ENCODE assay signal across 10 cellular contexts in genomic region chr9:94806307-94806893, GRCh38.
A peak's percentile ranks its signal among the peaks of the same experiment; 100 is the strongest.
DNase-seq lines count a peak whose midpoint lies in the region; ATAC-seq and TF ChIP-seq lines count a peak whose summit lies in the region.
"Had no signal": no experiment of that assay in that cellular context is flagged by ENCODE, and none has a peak within 500 bp of the region (broad histone marks: within the 10 kb centered on the region; RNA-seq: fewer than 3 reads in every experiment).

No MANE protein-coding gene starts in this region.

- H3K9ac ChIP-seq in smooth muscle cell (ENCODE audit: low read depth), result peak overlapping the region; percentile 86

- intact Hi-C loops in OCI-LY7 (cut with micrococcal nuclease; ENCODE audit: unreplicated experiment), result no loop called here

- POLR2A ChIA-PET in OCI-LY7 (lab: Charles Lee), result no interaction called here

- H3K27me3 Mint-ChIP-seq in HFFc6 (ENCODE audit: insufficient read depth), result peaks cover 3% of the 10 kb centered on the region
- no peaks in the 10 kb centered on the region for H3K27me3 Mint-ChIP-seq in activated T-cell treated with anti-CD3 and anti-CD28 coated beads, Interleukin-2, amount 50 U/mL, for 4 hours (ENCODE audit: low read depth)

- no peaks in the 10 kb centered on the region for H3K9me3 Mint-ChIP-seq in HFFc6
- no peaks in the 10 kb centered on the region for H3K9me3 Mint-ChIP-seq in activated T-cell treated with anti-CD3 and anti-CD28 coated beads, Interleukin-2, amount 50 U/mL, for 4 hours
- H3K9me3 Mint-ChIP-seq: T-helper 2 cell treated with Interferon-gamma antibody and Interleukin-4, amounts not matched to agents 5 μg/mL and 100 μg/mL, for 36 hours had no signal

- H3K27ac Mint-ChIP-seq in HFFc6, result peak overlapping the region; percentile 80
- H3K27ac Mint-ChIP-seq: T-helper 2 cell treated with Interferon-gamma antibody and Interleukin-4, amounts not matched to agents 5 μg/mL and 100 μg/mL, for 36 hours had no signal

- H3K27me3 ChIP-seq in foreskin keratinocyte (no peaks in the 10 kb centered on the region), smooth muscle cell (ENCODE audit: low read depth) (no peaks in the 10 kb centered on the region)

- H3K4me3 Mint-ChIP-seq in HFFc6, result peak overlapping the region; percentile 38
- H3K4me3 Mint-ChIP-seq in activated T-cell treated with anti-CD3 and anti-CD28 coated beads, Interleukin-2, amount 50 U/mL, for 4 hours, result no peak overlapping the region
- H3K4me3 Mint-ChIP-seq: T-helper 2 cell treated with Interferon-gamma antibody and Interleukin-4, amounts not matched to agents 5 μg/mL and 100 μg/mL, for 36 hours had no signal

- H3K4me2 ChIP-seq in OCI-LY7 (ENCODE audit: low read length) (peak overlapping the region; percentile 24; the same call in 1 of the 2 replicates), smooth muscle cell (peak overlapping the region; percentile 60)

- no peaks in the 10 kb centered on the region for H3K9me2 ChIP-seq in OCI-LY7 (ENCODE audit: insufficient read depth, low read length)

- peaks cover 37% of the 10 kb centered on the region for H3F3A ChIP-seq in smooth muscle cell (ENCODE audit: low read depth)

- CTCF ChIA-PET in OCI-LY7 (lab: Charles Lee; ENCODE audit: unreplicated experiment), result no interaction called here

- H3K36me3 ChIP-seq in OCI-LY7 (ENCODE audit: insufficient read depth, low read length) (peaks cover 18% of the 10 kb centered on the region), smooth muscle cell (ENCODE audit: low read depth) (no peaks in the 10 kb centered on the region)

- H3K27ac ChIP-seq in OCI-LY7 (ENCODE audit: low read depth, low read length, poor library complexity, severe bottlenecking) (no peak overlapping the region), foreskin keratinocyte (peak overlapping the region; percentile 91), smooth muscle cell (ENCODE audit: low read depth) (peak overlapping the region; percentile 97)

- WGBS in smooth muscle cell (ENCODE audit: low lambda C conversion rate), result 89% methylated on average over 3 of the region's 3 CpGs

- H4K20me1 ChIP-seq in OCI-LY7 (ENCODE audit: insufficient read depth, low read length), result no peaks in the 10 kb centered on the region
- no peaks in the 10 kb centered on the region for H4K20me1 ChIP-seq in smooth muscle cell (ENCODE audit: low read depth)

- H2AFZ ChIP-seq in OCI-LY7 (ENCODE audit: low read length) (no peak overlapping the region), smooth muscle cell (ENCODE audit: low read depth) (no peak overlapping the region)

- peaks cover 74% of the 10 kb centered on the region for H3K4me1 Mint-ChIP-seq in HFFc6 (ENCODE audit: low read depth)
- H3K4me1 Mint-ChIP-seq in activated T-cell treated with anti-CD3 and anti-CD28 coated beads, Interleukin-2, amount 50 U/mL, for 4 hours (ENCODE audit: low read depth), result peaks cover 19% of the 10 kb centered on the region

- H3K4me3 ChIP-seq in OCI-LY7 (ENCODE audit: low read depth, low read length, poor library complexity, severe bottlenecking), result no peak overlapping the region
- H3K4me3 ChIP-seq in smooth muscle cell, result no peak overlapping the region

- H3K4me1 ChIP-seq in OCI-LY7 (ENCODE audit: insufficient read depth, low read length, poor library complexity, severe bottlenecking) (peaks cover 20% of the 10 kb centered on the region), foreskin keratinocyte (peaks cover 42% of the 10 kb centered on the region), smooth muscle cell (ENCODE audit: low read depth) (peaks cover 49% of the 10 kb centered on the region)

- H3K36me3 Mint-ChIP-seq in HFFc6 (ENCODE audit: low read depth), result peaks cover 27% of the 10 kb centered on the region
- peaks cover 36% of the 10 kb centered on the region for H3K36me3 Mint-ChIP-seq in activated T-cell treated with anti-CD3 and anti-CD28 coated beads, Interleukin-2, amount 50 U/mL, for 4 hours (ENCODE audit: insufficient read depth)

- H3K79me2 ChIP-seq in OCI-LY7 (ENCODE audit: insufficient read depth, low read depth, low read length), result no peaks in the 10 kb centered on the region
- peaks cover 13% of the 10 kb centered on the region for H3K79me2 ChIP-seq in smooth muscle cell (ENCODE audit: low read depth)

- no peak for TF ChIP-seq CTCF in HFFc6 (IDR thresholded peaks at IDR 0.05)
- TF ChIP-seq CTCF in OCI-LY7 (conservative IDR thresholded peaks at IDR 0.05; ENCODE audit: low read length), result no peak
- TF ChIP-seq CTCF in foreskin keratinocyte (conservative IDR thresholded peaks at IDR 0.05), result no peak
- TF ChIP-seq CTCF in smooth muscle cell (IDR thresholded peaks at IDR 0.05; ENCODE audit: borderline replicate concordance, insufficient read depth, poor library complexity, severe bottlenecking), result no peak

- peak; percentile 26 for DNase-seq in HFFc6
- DNase-seq in OCI-LY7 (ENCODE audit: low spot score), result no peak
- peak in 1 of 2 donors; percentile 58 for DNase-seq in foreskin keratinocyte
- no peak for DNase-seq in smooth muscle cell (lab: John Stamatoyannopoulos, UW; ENCODE audit: unreplicated experiment)
- DNase-seq in activated CD4-positive, CD25-positive, alpha-beta regulatory T cell treated with anti-CD3 and anti-CD28 coated beads, Interleukin-2, amount 50 U/mL, for 72 hours, result no peak
- no peak for DNase-seq in RPMI8226
- no peak for DNase-seq in activated T-cell treated with anti-CD3 and anti-CD28 coated beads, Interleukin-2, amount 50 U/mL, for 4 hours
- DNase-seq: activated effector memory CD4-positive, alpha-beta T cell treated with Interleukin-2 at 50 U/mL for 16 hours had no signal

- ATAC-seq in foreskin keratinocyte (peak; percentile 55), HG03439 (IDR thresholded peaks at IDR 0.05; ENCODE audit: unreplicated experiment) (no peak)
- ATAC-seq in activated T-cell treated with anti-CD3 and anti-CD28 coated beads, Interleukin-2, amount 50 U/mL, for 4 hours, result no peak

- no TSS peak for BruUV-seq in OCI-LY7 (replicated peaks; lab: Mats Ljungman, UMichigan)

- H3K9me3 ChIP-seq in OCI-LY7 (ENCODE audit: low read length), result no peaks in the 10 kb centered on the region
- no peaks in the 10 kb centered on the region for H3K9me3 ChIP-seq in smooth muscle cell (replicated peaks; ENCODE audit: low read depth)
